ENCODE assay signal across 12 cellular contexts in genomic region chr2:68059769-68060525, GRCh38. TPM values are rescaled to one million over a fixed set of nuclear protein-coding genes. Genes with fewer than 3 reads are reported as not detected.
A peak's percentile ranks its signal among the peaks of the same experiment; 100 is the strongest.
DNase-seq lines count a peak whose midpoint lies in the region; ATAC-seq and TF ChIP-seq lines count a peak whose summit lies in the region.
"Had no signal": no experiment of that assay in that cellular context is flagged by ENCODE, and none has a peak within 500 bp of the region (broad histone marks: within the 10 kb centered on the region; RNA-seq: fewer than 3 reads in every experiment).

No MANE protein-coding gene starts in this region.

- ATAC-seq in Panc1, result no peak
- ATAC-seq in GM21526 (IDR thresholded peaks at IDR 0.05; ENCODE audit: low FRiP score, unreplicated experiment), result no peak

- H3K27me3 ChIP-seq in Panc1 (ENCODE audit: control insufficient read depth, insufficient read depth, low read length) (no peaks in the 10 kb centered on the region), skeletal muscle satellite cell (ENCODE audit: control insufficient read depth, insufficient read depth, low read length) (no peaks in the 10 kb centered on the region)
- H3K27me3 ChIP-seq: neutrophil, spleen had no signal

- intact Hi-C loops in Panc1 (cut with micrococcal nuclease; ENCODE audit: unreplicated experiment), result no loop called here

- H3K4me3 ChIP-seq in Panc1 (ENCODE audit: low read depth in 2 of 2, low read length in 2 of 2) (no peak overlapping the region), skeletal muscle satellite cell (ENCODE audit: low read length) (peak overlapping the region; percentile 12)
- H3K4me3 ChIP-seq: spleen had no signal

- TSS peak; percentile 15 for BruUV-seq in Panc1 (replicated peaks; lab: Mats Ljungman, UMichigan)

- H3K4me1 Mint-ChIP-seq in T-helper 2 cell treated with Interferon-gamma antibody and Interleukin-4, amounts not matched to agents 5 μg/mL and 100 μg/mL, for 36 hours (ENCODE audit: low read depth), result peaks cover 25% of the 10 kb centered on the region

- H3K9ac ChIP-seq in skeletal muscle satellite cell (ENCODE audit: low read depth, low read length), result peak overlapping the region; percentile 31

- H3K27ac ChIP-seq in Panc1 (ENCODE audit: low read length), result no peak overlapping the region
- H3K27ac ChIP-seq: neutrophil, spleen had no signal

- CTCF ChIA-PET in Panc1 (lab: Charles Lee), result no interaction called here

- peak overlapping the region; percentile 30 for H3K4me3 Mint-ChIP-seq in T-helper 2 cell treated with Interferon-gamma antibody and Interleukin-4, amounts not matched to agents 5 μg/mL and 100 μg/mL, for 36 hours

- peak overlapping the region; percentile 40 for H3K4me2 ChIP-seq in skeletal muscle satellite cell (ENCODE audit: low read length)

- no peak for DNase-seq in T-helper 2 cell treated with Interferon-gamma antibody and Interleukin-4, amounts not matched to agents 5 μg/mL and 100 μg/mL, for 36 hours (ENCODE audit: low spot score)
- DNase-seq in T-helper 2 cell (no peak), Panc1 (ENCODE audit: low read depth, low spot score) (no peak), fibroblast of peridontal ligament (ENCODE audit: extremely low read depth) (peak; percentile 7), NCI-H1694 treated with DMSO at 0.1 percent for 48 hours (lab: John Stamatoyannopoulos, UW) (no peak)
- no peak for DNase-seq in stimulated activated naive CD4-positive, alpha-beta T cell (lab: John Stamatoyannopoulos, UW)
- DNase-seq: activated CD4-positive, CD25-positive, alpha-beta regulatory T cell; activated T-cell treated with anti-CD3 and anti-CD28 coated beads, Interleukin-2, amount 50 U/mL, for 48 hours; spleen had no signal

- no peak for TF ChIP-seq CTCF in Panc1 (IDR thresholded peaks at IDR 0.05)

- peaks cover 2% of the 10 kb centered on the region for H3K27me3 Mint-ChIP-seq in T-helper 2 cell treated with Interferon-gamma antibody and Interleukin-4, amounts not matched to agents 5 μg/mL and 100 μg/mL, for 36 hours (ENCODE audit: low read depth)

- H3K36me3 ChIP-seq in Panc1 (ENCODE audit: control insufficient read depth, insufficient read depth, low read length) (peaks cover 4% of the 10 kb centered on the region; the same call in 1 of the 2 replicates), skeletal muscle satellite cell (ENCODE audit: insufficient read depth, low read length) (no peaks in the 10 kb centered on the region)
- H3K36me3 ChIP-seq: neutrophil had no signal

- H3K27ac Mint-ChIP-seq in T-helper 2 cell treated with Interferon-gamma antibody and Interleukin-4, amounts not matched to agents 5 μg/mL and 100 μg/mL, for 36 hours, result peak overlapping the region; percentile 18

- H3K4me1 ChIP-seq in Panc1 (ENCODE audit: control insufficient read depth, insufficient read depth, low read length) (peaks cover 10% of the 10 kb centered on the region), skeletal muscle satellite cell (ENCODE audit: control insufficient read depth, insufficient read depth, low read length) (peaks cover 19% of the 10 kb centered on the region)

- no peaks in the 10 kb centered on the region for H3K9me3 Mint-ChIP-seq in T-helper 2 cell treated with Interferon-gamma antibody and Interleukin-4, amounts not matched to agents 5 μg/mL and 100 μg/mL, for 36 hours

- H3K36me3 Mint-ChIP-seq in T-helper 2 cell treated with Interferon-gamma antibody and Interleukin-4, amounts not matched to agents 5 μg/mL and 100 μg/mL, for 36 hours (ENCODE audit: low read depth), result no peaks in the 10 kb centered on the region

- POLR2A ChIA-PET in Panc1 (lab: Charles Lee), result no interaction called here

- H3K9me3 ChIP-seq in Panc1 (ENCODE audit: control insufficient read depth, insufficient read depth, low read depth, low read length) (no peaks in the 10 kb centered on the region), skeletal muscle satellite cell (replicated peaks; ENCODE audit: low read length) (no peaks in the 10 kb centered on the region)
- H3K9me3 ChIP-seq: neutrophil, spleen had no signal

- in situ Hi-C loops in Panc1 (cut with HindIII; ENCODE audit: low pct_unique_long_range_greater_than_20kb, low sequenced_read_pairs), result no loop called here

RNA-seq across cellular contexts. Expression of gene C1D, which starts 2.9 kb away (rescaled TPM):
- 16.8 TPM for total RNA-seq in Panc1 (2021; ENCODE audit: unreplicated experiment)
- polyA plus RNA-seq in Panc1 (2012; ENCODE audit: insufficient read length), result 13.6 TPM
- 27.4 and 28.2 TPM in 2 replicates for total RNA-seq in skeletal muscle satellite cell (2012; rRNA removed)
